Comparison of ENCODE assay signal across 1 cellular context in genomic region chr5:140145818-140146522, GRCh38.
TF ChIP-seq lines count a peak whose summit lies in the region.

No MANE protein-coding gene starts in this region.

TF ChIP-seq in HCT116, 20 proteins besides CTCF, POLR2A, EP300 and RAD21:
- TF ChIP-seq REST (IDR thresholded peaks at IDR 0.05; ENCODE audit: low read depth) (no peak; the same call in 1 of the 2 replicates), SIN3A (IDR thresholded peaks at IDR 0.05; ENCODE audit: low read depth) (no peak), POLR2AphosphoS5 (IDR thresholded peaks at IDR 0.05; ENCODE audit: low read depth, low read length) (no peak), MAX (IDR thresholded peaks at IDR 0.05) (no peak), EZH2phosphoT487 (IDR thresholded peaks at IDR 0.05; ENCODE audit: borderline replicate concordance) (no peak), TCF7L2 (IDR thresholded peaks at IDR 0.05; ENCODE audit: borderline replicate concordance, extremely low read depth, insufficient read depth, insufficient read length) (peak; percentile 36)
